ENCODE assay signal across 16 cellular contexts in genomic region chr3:127751782-127752181, GRCh38.
"Had no signal": no experiment of that assay in that cellular context is flagged by ENCODE, and none has a peak within 500 bp of the region (broad histone marks: within the 10 kb centered on the region; RNA-seq: fewer than 3 reads in every experiment).

No MANE protein-coding gene starts in this region.

- DNase-seq: activated CD4-positive, alpha-beta T cell treated with anti-CD3 and anti-CD28 coated beads for 4 hours; activated CD8-positive, alpha-beta memory T cell treated with anti-CD3 and anti-CD28 coated beads, Interleukin-2, amount 50 U/mL, for 48 hours; activated CD8-positive, alpha-beta T cell treated with anti-CD3 and anti-CD28 coated beads for 36 hours; activated naive CD4-positive, alpha-beta T cell treated with anti-CD3 and anti-CD28 coated beads, Interleukin-2, amount 50 U/mL, for 16 hours; adrenal gland; caudate nucleus; colonic mucosa; foreskin melanocyte; left ventricle myocardium superior; mesendoderm; occipital lobe; upper lobe of left lung; WERI-Rb-1 had no signal

- H3K4me1 ChIP-seq: adrenal gland had no signal

- H3K27me3 ChIP-seq: adrenal gland, colonic mucosa, heart left ventricle, upper lobe of left lung had no signal

- H3K9me3 ChIP-seq: adrenal gland, colonic mucosa, heart left ventricle, prostate gland, upper lobe of left lung had no signal

- H3K27ac ChIP-seq: adrenal gland, colonic mucosa, prostate gland, upper lobe of left lung, WERI-Rb-1 had no signal

- ATAC-seq: activated CD8-positive, alpha-beta T cell treated with anti-CD3 and anti-CD28 coated beads for 36 hours; heart left ventricle; left ventricle myocardium superior; sciatic nerve had no signal

- H3K4me3 ChIP-seq: adrenal gland, colonic mucosa, heart left ventricle, prostate gland, upper lobe of left lung had no signal

- H3K36me3 ChIP-seq: adrenal gland, colonic mucosa, prostate gland, upper lobe of left lung, WERI-Rb-1 had no signal
